In the genomic region with DNA sequence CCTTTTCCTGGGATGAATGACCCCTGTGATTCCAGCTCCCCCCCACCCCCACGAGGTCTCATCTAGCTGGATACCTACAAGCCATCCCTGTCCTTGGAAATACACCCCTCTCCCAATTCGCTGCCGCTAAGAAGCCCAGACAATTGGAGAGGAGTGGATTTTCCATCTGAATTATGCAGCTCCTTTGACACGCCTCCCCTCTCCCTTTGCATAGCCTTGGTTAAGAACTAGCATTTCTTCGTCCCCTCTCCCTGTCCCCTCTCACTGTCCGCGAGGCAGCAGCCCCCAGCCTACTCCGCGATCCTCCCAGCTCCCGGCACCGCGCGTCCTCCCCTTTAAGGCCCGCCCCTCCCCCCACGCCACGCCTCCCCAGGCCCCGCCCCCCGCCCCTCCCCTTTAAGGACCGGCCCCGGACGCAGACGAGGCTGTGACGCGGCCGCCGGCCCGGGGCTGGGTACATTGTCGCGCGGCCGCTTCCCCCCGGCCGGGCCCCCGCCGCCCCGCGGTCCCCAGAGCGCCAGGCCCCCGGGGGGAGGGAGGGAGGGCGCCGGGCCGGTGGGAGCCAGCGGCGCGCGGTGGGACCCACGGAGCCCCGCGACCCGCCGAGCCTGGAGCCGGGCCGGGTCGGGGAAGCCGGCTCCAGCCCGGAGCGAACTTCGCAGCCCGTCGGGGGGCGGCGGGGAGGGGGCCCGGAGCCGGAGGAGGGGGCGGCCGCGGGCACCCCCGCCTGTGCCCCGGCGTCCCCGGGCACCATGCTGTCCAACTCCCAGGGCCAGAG, we compare ENCODE assay signal across 8 cellular contexts. TPM values are rescaled to one million over a fixed set of nuclear protein-coding genes. Genes with fewer than 3 reads are reported as not detected.
A peak's percentile ranks its signal among the peaks of the same experiment; 100 is the strongest.
DNase-seq lines count a peak whose midpoint lies in the region; ATAC-seq and TF ChIP-seq lines count a peak whose summit lies in the region.

A gene (plus strand): TSS at position 428 of the 778 bp plus-strand sequence. CDS start 325 bp downstream, at position 753.

- peak; percentile 70 for ATAC-seq in activated CD4-positive, alpha-beta T cell treated with anti-CD3 and anti-CD28 coated beads for 36 hours

- H3K4me1 Mint-ChIP-seq in activated CD4-positive, alpha-beta T cell treated with anti-CD3 and anti-CD28 coated beads for 36 hours, result peaks cover 66% of the 10 kb centered on the region

- intact Hi-C loops in activated CD4-positive, alpha-beta T cell treated with anti-CD3 and anti-CD28 coated beads for 36 hours (cut with DNase I, micrococcal nuclease), result loop anchor here (1.0 to 10.0 kb wide), 9 partner anchors 43 to 1050 kb away; a partner anchor contains a TSS

- H3K4me3 ChIP-seq in HFF-Myc (replicated peaks; ENCODE audit: low read depth, low read length), result peak within 1 kb of the TSS; percentile 83

- H3K9me3 Mint-ChIP-seq in activated CD4-positive, alpha-beta T cell treated with anti-CD3 and anti-CD28 coated beads for 36 hours (ENCODE audit: low read depth), result no peaks in the 10 kb centered on the region

- TF ChIP-seq CTCF in HFF-Myc (IDR thresholded peaks at IDR 0.05; ENCODE audit: low read depth, low read length, missing control alignments), result no peak

- CTCF ChIA-PET in activated CD4-positive, alpha-beta T cell treated with anti-CD3 and anti-CD28 coated beads for 36 hours (lab: Charles Lee), result interaction anchor here (0.7 to 2.3 kb wide), 5 partner anchors 16 to 297 kb away, joined by 3 to 11 read pairs (median 5); no protein-coding TSS in a partner anchor

- DNase-seq in GDM1 (lab: John Stamatoyannopoulos, UW) (peak; percentile 61), HFF-Myc (ENCODE audit: extremely low read depth, low read depth) (no peak), NCI-H2196 treated with DMSO at 0.1 percent for 48 hours (lab: John Stamatoyannopoulos, UW; ENCODE audit: unreplicated experiment) (peak; percentile 51), left kidney (ENCODE audit: low read depth, low spot score) (peak; percentile 90), GOT3 (lab: John Stamatoyannopoulos, UW) (no peak)
- peak; percentile 88 for DNase-seq in activated CD4-positive, alpha-beta T cell treated with anti-CD3 and anti-CD28 coated beads for 36 hours
- DNase-seq in stimulated activated CD4-positive, alpha-beta T cell treated with anti-CD3 and anti-CD28 coated beads, Interleukin-1b, Interleukin-23, amount 100 ng/mL, for 4 hours (ENCODE audit: low read depth in 2 of 2), result peak; percentile 68 to 79

- H3K36me3 Mint-ChIP-seq in activated CD4-positive, alpha-beta T cell treated with anti-CD3 and anti-CD28 coated beads for 36 hours (ENCODE audit: low read depth), result peaks cover 2% of the 10 kb centered on the region

- H3K4me3 Mint-ChIP-seq in activated CD4-positive, alpha-beta T cell treated with anti-CD3 and anti-CD28 coated beads for 36 hours, result peak within 1 kb of the TSS; percentile 98

- peak within 1 kb of the TSS; percentile 94 for H3K27ac Mint-ChIP-seq in activated CD4-positive, alpha-beta T cell treated with anti-CD3 and anti-CD28 coated beads for 36 hours

- H3K27ac ChIP-seq in cingulate gyrus (ENCODE audit: low read depth, low read length), result peak within 1 kb of the TSS; percentile 84

- POLR2A ChIA-PET in activated CD4-positive, alpha-beta T cell treated with anti-CD3 and anti-CD28 coated beads for 36 hours (lab: Charles Lee), result interaction anchor here (0.6 to 1.3 kb wide), 4 partner anchors 22 to 224 kb away, joined by 3 to 4 read pairs (median 3); a partner anchor contains a TSS

- H3K27me3 Mint-ChIP-seq in activated CD4-positive, alpha-beta T cell treated with anti-CD3 and anti-CD28 coated beads for 36 hours, result peaks cover 2% of the 10 kb centered on the region

RNA-seq across cellular contexts. Expression of the gene that starts here (rescaled TPM):
- total RNA-seq in activated CD4-positive, alpha-beta T cell treated with anti-CD3 and anti-CD28 coated beads for 36 hours, result 10 to 100 TPM; 62.8 to 64.7 TPM

Comparison
In these comparisons a context has a peak if more than half of its experiments do, and no peak if none do; other contexts are left out.
1. DNase-seq: peak in GDM1 (single experiment), NCI-H2196 treated with DMSO at 0.1 percent for 48 hours (single experiment), activated CD4-positive, alpha-beta T cell treated with anti-CD3 and anti-CD28 coated beads for 36 hours (single experiment), left kidney (single experiment) and stimulated activated CD4-positive, alpha-beta T cell treated with anti-CD3 and anti-CD28 coated beads, Interleukin-1b, Interleukin-23, amount 100 ng/mL, for 4 hours (2 of 2); none in HFF-Myc (single experiment) and GOT3 (single experiment).